In genomic region chr13:111573362-111573761, GRCh38 we compare ENCODE assay signal across 19 cellular contexts.
"Had no signal": no experiment of that assay in that cellular context is flagged by ENCODE, and none has a peak within 500 bp of the region (broad histone marks: within the 10 kb centered on the region; RNA-seq: fewer than 3 reads in every experiment).

No MANE protein-coding gene starts in this region.

- ATAC-seq: activated CD4-positive, CD25-positive, alpha-beta regulatory T cell treated with anti-CD3 and anti-CD28 coated beads, Interleukin-2, amount 50 U/mL, for 24 hours; activated CD8-positive, alpha-beta T cell treated with anti-CD3 and anti-CD28 coated beads, Interleukin-2, amount 10 ng/mL, durations not matched to agents 7 days and 5 days; activated naive CD4-positive, alpha-beta T cell treated with anti-CD3 and anti-CD28 coated beads, Interleukin-2, amount 50 U/mL, for 72 hours; gastroesophageal sphincter; heart right ventricle; lower lobe of right lung; stimulated activated naive CD8-positive, alpha-beta T cell treated with anti-CD3 and anti-CD28 coated beads, Interleukin-15, Interleukin-2, amounts not matched to agents 100 U/mL and 50 U/mL, for 24 hours had no signal

- H3K9me3 ChIP-seq: prostate gland, thyroid gland had no signal

- H3K27ac ChIP-seq: epithelial cell of prostate, gastroesophageal sphincter, heart right ventricle, lower lobe of right lung, prostate gland, thyroid gland had no signal

- H3K27me3 ChIP-seq: thyroid gland had no signal

- H3K4me1 ChIP-seq: gastroesophageal sphincter, heart right ventricle, lower lobe of right lung, prostate gland, thyroid gland had no signal

- H3K36me3 ChIP-seq: gastroesophageal sphincter, heart right ventricle, lower lobe of right lung, prostate gland, thyroid gland had no signal

- H3K4me3 ChIP-seq: gastroesophageal sphincter, heart right ventricle, lower lobe of right lung, mucosa of descending colon, prostate gland, thyroid gland had no signal

- DNase-seq: activated CD4-positive, alpha-beta T cell treated with anti-CD3 and anti-CD28 coated beads, Interleukin-2, amount 50 U/mL, for 1 hour; activated CD8-positive, alpha-beta T cell treated with anti-CD3 and anti-CD28 coated beads, Interleukin-2, amount 10 ng/mL, durations not matched to agents 7 days and 5 days; activated gamma-delta T cell treated with Interleukin-2 at 50 U/mL for 16 hours; activated T-cell treated with anti-CD3 and anti-CD28 coated beads, Interleukin-2, amount 50 U/mL, for 1 hour; heart right ventricle; lower lobe of right lung; mesendoderm; naive B cell; stimulated activated CD4-positive, alpha-beta T cell treated with anti-CD3 and anti-CD28 coated beads, Interleukin-12 subunit alpha, Interleukin-12 subunit beta, amount 100 ng/mL, for 4 hours; stimulated activated CD4-positive, alpha-beta T cell treated with anti-CD3 and anti-CD28 coated beads, Interleukin-4, amount 100 ng/mL, for 4 hours; stimulated activated naive CD8-positive, alpha-beta T cell treated with anti-CD3 and anti-CD28 coated beads, Interleukin-15, Interleukin-2, amounts not matched to agents 100 U/mL and 50 U/mL, for 24 hours; substantia nigra; thyroid gland had no signal
